In the genomic region with DNA sequence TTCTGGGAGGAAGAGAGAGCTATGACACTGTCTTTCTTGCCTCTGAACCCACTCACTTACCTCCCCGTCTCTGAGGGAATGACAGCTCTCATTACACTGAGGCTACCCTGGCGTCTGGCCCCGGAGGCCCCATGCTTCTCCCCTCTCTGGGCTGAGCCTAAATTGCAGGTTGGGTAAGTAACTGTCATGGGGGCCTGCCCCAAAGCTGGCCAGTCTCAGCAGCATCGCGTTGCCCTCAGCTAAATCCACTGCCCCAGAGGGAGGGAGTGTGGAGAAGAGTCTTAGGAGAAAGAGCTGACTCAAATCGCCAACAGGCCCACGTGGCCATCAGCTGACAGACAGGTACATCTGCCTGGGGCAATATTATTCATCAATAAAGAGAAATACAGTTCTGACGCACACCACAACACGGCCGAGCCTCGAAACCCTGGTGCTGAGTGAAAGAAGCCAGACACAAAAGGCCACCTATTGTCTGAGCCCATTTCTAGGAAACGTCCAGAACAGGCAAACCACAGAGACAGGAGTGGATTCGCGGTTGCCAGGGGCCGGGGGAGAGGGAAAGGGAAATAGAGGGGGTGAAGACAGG, we compare ENCODE assay signal across 20 cellular contexts.
DNase-seq lines count a peak whose midpoint lies in the region; ATAC-seq and TF ChIP-seq lines count a peak whose summit lies in the region.
"Had no signal": no experiment of that assay in that cellular context is flagged by ENCODE, and none has a peak within 500 bp of the region (broad histone marks: within the 10 kb centered on the region; RNA-seq: fewer than 3 reads in every experiment).

No MANE protein-coding gene starts in this region.

- H3K36me3 ChIP-seq in upper lobe of right lung, result no peaks in the 10 kb centered on the region
- H3K36me3 ChIP-seq: prostate gland, SJSA1 had no signal

- H3K27ac ChIP-seq in foreskin keratinocyte (no peak overlapping the region), upper lobe of right lung (no peak overlapping the region)
- H3K27ac ChIP-seq: prostate gland, SJSA1, skin epidermis, VCaP had no signal

- H3K9me3 ChIP-seq in upper lobe of right lung, result no peaks in the 10 kb centered on the region
- H3K9me3 ChIP-seq: prostate gland, SJSA1 had no signal

- intact Hi-C loops in upper lobe of right lung (cut with DNase I), result no loop called here

- peak; percentile 7 for DNase-seq in stimulated activated CD4-positive, alpha-beta T cell treated with anti-CD3 and anti-CD28 coated beads, Interleukin-15, amount 100 ng/mL, for 24 hours
- no peak for DNase-seq in stimulated activated CD4-positive, alpha-beta T cell treated with anti-CD3 and anti-CD28 coated beads, Interleukin-2, amount 100 ng/mL, for 48 hours
- DNase-seq in RPMI7951 (ENCODE audit: low read depth), result peak; percentile 35
- peak; percentile 66 to 88 for DNase-seq in foreskin keratinocyte
- peak; percentile 51 for DNase-seq in upper lobe of right lung
- no peak for DNase-seq in glomerular visceral epithelial cell (ENCODE audit: extremely low spot score)
- DNase-seq: activated CD4-positive, alpha-beta memory T cell treated with anti-CD3 and anti-CD28 coated beads for 36 hours; activated T-cell treated with anti-CD3 and anti-CD28 coated beads, Interleukin-2, amount 50 U/mL, for 4 hours; CD8-positive, alpha-beta T cell; DND-41; HCEC 1CT; NCI-H1694 treated with DMSO at 0.1 percent for 48 hours; nephron progenitor cell; NK-92 treated with Interleukin-12 subunit alpha and Interleukin-12 subunit beta, amount 100 ng/mL, for 24 hours had no signal

- H3K27me3 ChIP-seq in foreskin keratinocyte, result peaks cover 13% of the 10 kb centered on the region
- no peaks in the 10 kb centered on the region for H3K27me3 ChIP-seq in upper lobe of right lung
- H3K27me3 ChIP-seq: SJSA1 had no signal

- TF ChIP-seq CTCF in foreskin keratinocyte (conservative IDR thresholded peaks at IDR 0.05), result peak; percentile 2
- no peak for TF ChIP-seq CTCF in upper lobe of right lung (IDR thresholded peaks at IDR 0.05)

- H3K4me3 ChIP-seq in upper lobe of right lung, result no peak overlapping the region
- H3K4me3 ChIP-seq: prostate gland, SJSA1, skin epidermis had no signal

- ATAC-seq in foreskin keratinocyte, result peak; percentile 88
- peak; percentile 9 for ATAC-seq in upper lobe of right lung
- ATAC-seq in GM19395 (IDR thresholded peaks at IDR 0.05; ENCODE audit: unreplicated experiment), result no peak
- no peak for ATAC-seq in HG02870 (IDR thresholded peaks at IDR 0.05; ENCODE audit: unreplicated experiment)
- ATAC-seq: CD8-positive, alpha-beta T cell had no signal

- H3K4me1 ChIP-seq in foreskin keratinocyte, result no peaks in the 10 kb centered on the region
- H3K4me1 ChIP-seq in upper lobe of right lung, result no peaks in the 10 kb centered on the region
- H3K4me1 ChIP-seq: prostate gland, SJSA1 had no signal

Comparison
In these comparisons a context has a peak if more than half of its experiments do, and no peak if none do; other contexts are left out.
1. DNase-seq: peak in stimulated activated CD4-positive, alpha-beta T cell treated with anti-CD3 and anti-CD28 coated beads, Interleukin-15, amount 100 ng/mL, for 24 hours (single experiment), RPMI7951 (single experiment), foreskin keratinocyte (2 of 2) and upper lobe of right lung (single experiment); none in stimulated activated CD4-positive, alpha-beta T cell treated with anti-CD3 and anti-CD28 coated beads, Interleukin-2, amount 100 ng/mL, for 48 hours (0 of 2) and glomerular visceral epithelial cell (single experiment).
2. ATAC-seq: peak in foreskin keratinocyte (single experiment) and upper lobe of right lung (single experiment); none in GM19395 (single experiment) and HG02870 (single experiment).